ENCODE assay signal across 8 cellular contexts in the genomic region with DNA sequence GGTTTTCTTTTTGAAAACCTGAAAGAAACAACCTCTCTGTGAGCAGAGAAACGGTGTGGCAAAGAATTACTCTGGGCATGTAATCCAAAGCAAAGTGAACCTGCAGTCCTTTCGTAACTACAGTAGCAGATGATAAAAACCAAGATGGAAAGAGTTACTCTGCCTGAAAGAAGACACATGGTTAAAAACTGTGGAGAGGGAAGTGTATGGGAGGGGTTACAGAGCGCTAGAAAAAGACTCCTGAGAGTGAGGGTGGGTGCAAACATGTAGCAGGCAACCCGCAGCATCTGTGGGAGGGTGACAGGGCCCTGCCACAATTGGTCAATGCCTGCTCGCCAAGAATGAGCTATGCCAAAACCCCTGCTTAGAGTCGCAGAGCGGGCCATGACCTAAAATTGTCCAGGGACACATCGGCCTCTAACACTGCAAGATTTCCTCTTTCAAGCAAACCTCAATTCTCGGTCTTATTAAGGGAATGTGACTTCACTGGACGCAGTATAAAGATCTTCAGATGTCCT. TPM values are rescaled to one million over a fixed set of nuclear protein-coding genes. Genes with fewer than 3 reads are reported as not detected.
DNase-seq lines count a peak whose midpoint lies in the region; ATAC-seq and TF ChIP-seq lines count a peak whose summit lies in the region.

No MANE protein-coding gene starts in this region.

- CTCF ChIA-PET in AG04449 (lab: Yijun Ruan, JAX) (interaction anchor here (0.8 to 15.6 kb wide), 14 partner anchors 8 to 102 kb away, joined by 3 to 303 read pairs (median 4); a partner anchor contains a TSS), GM10248 (lab: Yijun Ruan, JAX) (interaction anchor here (0.8 to 14.3 kb wide), 9 partner anchors 9 to 46 kb away, joined by 4 to 253 read pairs (median 6); a partner anchor contains a TSS)

- peak overlapping the region; percentile 89 for H3K9ac ChIP-seq in HUES64 (ENCODE audit: low read depth, low read length)

- whole genome bisulfite sequencing in HUES64, result 26% methylated on average over 10 of the region's 10 CpGs
- 0 to 10% methylated on average over 2 to 5 of the region's 10 CpGs for WGBS in gastroesophageal sphincter (ENCODE audit: low coverage in 1 of 2), 2 donors
- WGBS in psoas muscle, 3 donors, result 4 to 5% (median 5%) methylated on average over 10 of the region's 10 CpGs

- DNase-seq in AG04449 (ENCODE audit: low read depth, low spot score) (no peak), psoas muscle (peak; percentile 52 to 81), GM10248 (ENCODE audit: extremely low spot score) (no peak)
- peak; percentile 76 for DNase-seq in activated CD8-positive, alpha-beta memory T cell treated with anti-CD3 and anti-CD28 coated beads, Interleukin-2, amount 50 U/mL, for 48 hours

- no peaks in the 10 kb centered on the region for H3K27me3 ChIP-seq in HUES64 (ENCODE audit: insufficient read depth, low read length)
- no peaks in the 10 kb centered on the region for H3K27me3 ChIP-seq in gastroesophageal sphincter
- no peaks in the 10 kb centered on the region for H3K27me3 ChIP-seq in psoas muscle (ENCODE audit: insufficient read depth in 3 of 3, low read length in 2 of 3)

- POLR2A ChIA-PET in AG04449 (lab: Yijun Ruan, JAX), result interaction anchor here (0.6 to 1.0 kb wide), 4 partner anchors 13 to 19 kb away, joined by 3 to 4 read pairs (median 3); no protein-coding TSS in a partner anchor
- POLR2A ChIA-PET in GM10248 (lab: Yijun Ruan, JAX), result interaction anchor here (0.7 to 1.1 kb wide), 4 partner anchors 18 to 113 kb away, joined by 3 to 4 read pairs (median 3); a partner anchor contains a TSS

- TF ChIP-seq POLR2A in gastroesophageal sphincter (IDR thresholded peaks at IDR 0.05), result no peak

- peaks cover 12% of the 10 kb centered on the region; the same call in 1 of the 2 replicates for H3K4me1 ChIP-seq in HUES64 (ENCODE audit: insufficient read depth, low read length)
- peaks cover 4 to 32% (median 13%) of the 10 kb centered on the region in 3 donors for H3K4me1 ChIP-seq in gastroesophageal sphincter
- peaks cover 43% of the 10 kb centered on the region for H3K4me1 ChIP-seq in psoas muscle

- TF ChIP-seq EP300 in gastroesophageal sphincter (IDR thresholded peaks at IDR 0.05), result no peak

- H3K27ac ChIP-seq in HUES64 (ENCODE audit: low read depth, low read length), result peak overlapping the region; percentile 95
- H3K27ac ChIP-seq in gastroesophageal sphincter, result peak overlapping the region; percentile 76 to 95 (median 93)
- peak overlapping the region; percentile 96 for H3K27ac ChIP-seq in psoas muscle

- ATAC-seq in GM18909 (IDR thresholded peaks at IDR 0.05; ENCODE audit: poor library complexity, unreplicated experiment) (peak; percentile 15), gastroesophageal sphincter (peak; percentile 0), psoas muscle (peak; percentile 49 to 65 (median 56)), GM18858 (IDR thresholded peaks at IDR 0.05; ENCODE audit: unreplicated experiment) (no peak)

- intact Hi-C loops in psoas muscle (cut with DNase I), result no loop called here

- H3K4me3 ChIP-seq in AG04449 (ENCODE audit: low read depth, low read length) (peak overlapping the region; percentile 98), HUES64 (ENCODE audit: low read length) (peak overlapping the region; percentile 73), gastroesophageal sphincter (peak overlapping the region; percentile 71 to 83), psoas muscle (peak overlapping the region; percentile 88)

- peaks cover 17% of the 10 kb centered on the region for H3K36me3 ChIP-seq in HUES64 (ENCODE audit: insufficient read depth, low read length)
- H3K36me3 ChIP-seq in gastroesophageal sphincter, result peaks cover 0 to 30% of the 10 kb centered on the region in 2 donors
- peaks cover 5 to 27% of the 10 kb centered on the region in 2 donors for H3K36me3 ChIP-seq in psoas muscle (ENCODE audit: insufficient read depth in 1 of 2, low read depth in 1 of 2)

- H3K9me3 ChIP-seq in HUES64 (ENCODE audit: insufficient read depth, low read depth, low read length) (no peaks in the 10 kb centered on the region), gastroesophageal sphincter (no peaks in the 10 kb centered on the region), psoas muscle (no peaks in the 10 kb centered on the region)

- TF ChIP-seq CTCF in AG04449 (IDR thresholded peaks at IDR 0.05; ENCODE audit: insufficient read depth, low read length, missing control alignments), result no peak
- TF ChIP-seq CTCF in gastroesophageal sphincter (IDR thresholded peaks at IDR 0.05), result peak in 1 of 4 experiments; percentile 27
- no peak for TF ChIP-seq CTCF in psoas muscle (IDR thresholded peaks at IDR 0.05)
- TF ChIP-seq CTCF in GM10248 (IDR thresholded peaks at IDR 0.05; ENCODE audit: control extremely low read depth, extremely low read depth, low read depth, missing control alignments), result no peak

RNA-seq across cellular contexts. Expression of a gene that starts 0.8 kb away (rescaled TPM):
- 35.3 TPM for polyA plus RNA-seq in HUES64 (2013, experiment 1 of 2)
- 37.8 TPM for polyA plus RNA-seq in HUES64 (2013, experiment 2 of 2)
- total RNA-seq in gastroesophageal sphincter (10 to 100 TPM; 55.9 to 79.9 (median 64.2) TPM), psoas muscle (10 to 100 TPM; 49.5 to 91.6 (median 70.6) TPM)
- polyA plus RNA-seq in psoas muscle, result 100 to 1,000 TPM in 1 of 3 donors, 10 to 100 TPM in 2; 67.5 to 105 (median 86.5) TPM

RNA-seq across cellular contexts. Expression of a gene that starts 18.6 kb away (rescaled TPM):
- polyA plus RNA-seq in HUES64 (2013, experiment 1 of 2), result 0.05 TPM
- not detected for polyA plus RNA-seq in HUES64 (2013, experiment 2 of 2)
- total RNA-seq in gastroesophageal sphincter (not detected), psoas muscle (100 to 1,000 TPM in 2 of 4 donors, 10 to 100 TPM in 2; 11.2 to 485 (median 123) TPM)
- 100 to 1,000 TPM in 1 of 3 donors, 10 to 100 TPM in 2; 43.0 to 126 (median 72.6) TPM for polyA plus RNA-seq in psoas muscle

RNA-seq across cellular contexts. Expression of a gene that starts 39.7 kb away (rescaled TPM):
- 0.60 TPM for polyA plus RNA-seq in HUES64 (2013, experiment 1 of 2)
- polyA plus RNA-seq in HUES64 (2013, experiment 2 of 2), result 0.76 TPM
- total RNA-seq in gastroesophageal sphincter (not detected), psoas muscle (not detected)
- not detected for polyA plus RNA-seq in psoas muscle

RNA-seq across cellular contexts. Expression of a gene that starts 42.8 kb away (rescaled TPM):
- 23.6 TPM for polyA plus RNA-seq in HUES64 (2013, experiment 1 of 2)
- polyA plus RNA-seq in HUES64 (2013, experiment 2 of 2), result 25.5 TPM
- total RNA-seq in gastroesophageal sphincter, result 10 to 100 TPM; 23.6 to 75.0 (median 53.8) TPM
- 10 to 100 TPM; 62.6 to 69.8 (median 65.1) TPM for total RNA-seq in psoas muscle
- 10 to 100 TPM; 10.8 to 65.8 (median 13.9) TPM for polyA plus RNA-seq in psoas muscle

RNA-seq across cellular contexts. Expression of a gene that starts 46.3 kb away (rescaled TPM):
- polyA plus RNA-seq in HUES64 (2013, experiment 1 of 2), result 0.75 TPM
- polyA plus RNA-seq in HUES64 (2013, experiment 2 of 2), result 0.63 TPM
- total RNA-seq in gastroesophageal sphincter (1 to 10 TPM in 2 of 4 donors, under 1 TPM in 1, not detected in 1; 0.54 to 3.3 (median 1.2) TPM), psoas muscle (under 1 TPM in 2 of 4 donors, not detected in 2; 0.26 to 0.53 TPM)
- under 1 TPM in 2 of 3 donors, not detected in 1; 0.13 to 0.14 TPM for polyA plus RNA-seq in psoas muscle

Comparison
In these comparisons a context has a peak if more than half of its experiments do, and no peak if none do; other contexts are left out.
1. DNase-seq: peak in activated CD8-positive, alpha-beta memory T cell treated with anti-CD3 and anti-CD28 coated beads, Interleukin-2, amount 50 U/mL, for 48 hours (single experiment) and psoas muscle (2 of 2); none in AG04449 (single experiment) and GM10248 (single experiment).
2. RNA of a gene that starts 18.6 kb away (total RNA-seq): 11.2 to 485 TPM in psoas muscle; not detected in gastroesophageal sphincter; every median in the first group is over 10 times any median in the second.
3. Peak in every context shown above with its lines, with median percentiles within 50 percentile points of each other: H3K4me3 ChIP-seq and H3K27ac ChIP-seq.